ENCODE assay signal across 10 cellular contexts in genomic region chr3:149532463-149533180, GRCh38. TPM values are rescaled to one million over a fixed set of nuclear protein-coding genes. Genes with fewer than 3 reads are reported as not detected.
DNase-seq lines count a peak whose midpoint lies in the region; ATAC-seq and TF ChIP-seq lines count a peak whose summit lies in the region.
"Had no signal": no experiment of that assay in that cellular context is flagged by ENCODE, and none has a peak within 500 bp of the region (broad histone marks: within the 10 kb centered on the region; RNA-seq: fewer than 3 reads in every experiment).

No MANE protein-coding gene starts in this region.

- H3K4me3 ChIP-seq in adipocyte (ENCODE audit: low read length) (no peak overlapping the region), neural progenitor cell (no peak overlapping the region)

- intact Hi-C loops in activated CD4-positive, alpha-beta T cell treated with anti-CD3 and anti-CD28 coated beads, Interleukin-2, amount 10 ng/mL, durations not matched to agents 24 days and 14 days (cut with micrococcal nuclease) = loop anchor here (5.0 kb wide), 1 partner anchor 240 kb away; no protein-coding TSS in a partner anchor

- H3K27me3 Mint-ChIP-seq in neural progenitor cell (ENCODE audit: insufficient read depth, low read depth) = no peaks in the 10 kb centered on the region
- H3K27me3 Mint-ChIP-seq in activated CD4-positive, alpha-beta T cell treated with anti-CD3 and anti-CD28 coated beads, Interleukin-2, amount 10 ng/mL, durations not matched to agents 24 days and 14 days = peaks cover 6% of the 10 kb centered on the region

- H3K27ac Mint-ChIP-seq in neural progenitor cell = peak overlapping the region; percentile 70
- no peak overlapping the region for H3K27ac Mint-ChIP-seq in activated CD4-positive, alpha-beta T cell treated with anti-CD3 and anti-CD28 coated beads, Interleukin-2, amount 10 ng/mL, durations not matched to agents 24 days and 14 days

- peak; percentile 41 for ATAC-seq in GM21423 (IDR thresholded peaks at IDR 0.05; ENCODE audit: unreplicated experiment)
- ATAC-seq: HCT116, heart left ventricle had no signal

- H3K27ac ChIP-seq in neural progenitor cell = no peak overlapping the region

- H3K4me2 ChIP-seq in neural progenitor cell = no peak overlapping the region

- peaks cover 47% of the 10 kb centered on the region for H3K4me1 ChIP-seq in adipocyte (ENCODE audit: control insufficient read depth, insufficient read depth, low read length)
- H3K4me1 ChIP-seq in neural progenitor cell = peaks cover 27% of the 10 kb centered on the region

- peak overlapping the region; percentile 22 for H3K9ac ChIP-seq in adipocyte (ENCODE audit: low read length)
- no peak overlapping the region for H3K9ac ChIP-seq in neural progenitor cell

- H3K9me3 ChIP-seq in adipocyte (ENCODE audit: control insufficient read depth, low read length) (no peaks in the 10 kb centered on the region), neural progenitor cell (ENCODE audit: low read depth) (no peaks in the 10 kb centered on the region)
- H3K9me3 ChIP-seq: heart left ventricle had no signal

- no peaks in the 10 kb centered on the region for H3K36me3 ChIP-seq in adipocyte (ENCODE audit: control insufficient read depth, insufficient read depth, low read length, severe bottlenecking)
- no peaks in the 10 kb centered on the region for H3K36me3 ChIP-seq in neural progenitor cell
- H3K36me3 ChIP-seq: heart left ventricle had no signal

- DNase-seq in DMS 273 (lab: John Stamatoyannopoulos, UW; ENCODE audit: unreplicated experiment) = peak; percentile 78
- DNase-seq in adipocyte (ENCODE audit: low read depth) = no peak
- no peak for DNase-seq in neural progenitor cell (ENCODE audit: low spot score)
- DNase-seq in NCI-H345 treated with DMSO at 0.1 percent for 48 hours (lab: John Stamatoyannopoulos, UW; ENCODE audit: unreplicated experiment) = no peak
- DNase-seq in NCI-H2196 treated with DMSO at 0.1 percent for 48 hours (lab: John Stamatoyannopoulos, UW; ENCODE audit: unreplicated experiment) = no peak
- DNase-seq in activated CD4-positive, alpha-beta T cell treated with anti-CD3 and anti-CD28 coated beads, Interleukin-2, amount 10 ng/mL, durations not matched to agents 24 days and 14 days = no peak
- DNase-seq in COLO668 (lab: John Stamatoyannopoulos, UW; ENCODE audit: unreplicated experiment) = no peak
- DNase-seq: heart left ventricle had no signal

- H3K4me1 Mint-ChIP-seq in neural progenitor cell = peaks cover 69% of the 10 kb centered on the region
- H3K4me1 Mint-ChIP-seq in activated CD4-positive, alpha-beta T cell treated with anti-CD3 and anti-CD28 coated beads, Interleukin-2, amount 10 ng/mL, durations not matched to agents 24 days and 14 days = peaks cover 5% of the 10 kb centered on the region

- TF ChIP-seq CTCF in neural progenitor cell (IDR thresholded peaks at IDR 0.05) = no peak

- H2AFZ ChIP-seq in neural progenitor cell (replicated peaks) = no peak overlapping the region

- H3K79me2 ChIP-seq in neural progenitor cell (ENCODE audit: low read depth) = no peaks in the 10 kb centered on the region

- H3K36me3 Mint-ChIP-seq in neural progenitor cell = no peaks in the 10 kb centered on the region
- no peaks in the 10 kb centered on the region for H3K36me3 Mint-ChIP-seq in activated CD4-positive, alpha-beta T cell treated with anti-CD3 and anti-CD28 coated beads, Interleukin-2, amount 10 ng/mL, durations not matched to agents 24 days and 14 days (ENCODE audit: low read depth)

- no peaks in the 10 kb centered on the region for H3K9me3 Mint-ChIP-seq in neural progenitor cell
- H3K9me3 Mint-ChIP-seq in activated CD4-positive, alpha-beta T cell treated with anti-CD3 and anti-CD28 coated beads, Interleukin-2, amount 10 ng/mL, durations not matched to agents 24 days and 14 days = no peaks in the 10 kb centered on the region

- peaks cover 16% of the 10 kb centered on the region for H3F3A ChIP-seq in neural progenitor cell (ENCODE audit: low read depth)

- peak overlapping the region; percentile 4 for H3K4me3 Mint-ChIP-seq in neural progenitor cell
- H3K4me3 Mint-ChIP-seq in activated CD4-positive, alpha-beta T cell treated with anti-CD3 and anti-CD28 coated beads, Interleukin-2, amount 10 ng/mL, durations not matched to agents 24 days and 14 days = no peak overlapping the region

- H3K27me3 ChIP-seq in adipocyte (replicated peaks; ENCODE audit: control insufficient read depth, insufficient read depth, low read length) (no peaks in the 10 kb centered on the region), neural progenitor cell (no peaks in the 10 kb centered on the region)
- H3K27me3 ChIP-seq: heart left ventricle had no signal

- no peaks in the 10 kb centered on the region for H4K20me1 ChIP-seq in neural progenitor cell (ENCODE audit: low read depth)

RNA-seq across cellular contexts. Expression of gene TM4SF4, which starts 58.1 kb away (rescaled TPM):
- 0.15 TPM in 1 of 2 replicates, not detected in the other for total RNA-seq in neural progenitor cell (ENCODE audit: low replicate concordance)
- total RNA-seq in activated CD4-positive, alpha-beta T cell treated with anti-CD3 and anti-CD28 coated beads, Interleukin-2, amount 10 ng/mL, durations not matched to agents 24 days and 14 days = not detected in 2 replicates
- total RNA-seq: heart left ventricle had no signal
